13 cellular contexts compared by ENCODE assay signal in genomic region chr4:8188085-8188484, GRCh38. TPM values are rescaled to one million over a fixed set of nuclear protein-coding genes. Genes with fewer than 3 reads are reported as not detected.
DNase-seq lines count a peak whose midpoint lies in the region; ATAC-seq and TF ChIP-seq lines count a peak whose summit lies in the region.
"Had no signal": no experiment of that assay in that cellular context is flagged by ENCODE, and none has a peak within 500 bp of the region (broad histone marks: within the 10 kb centered on the region; RNA-seq: fewer than 3 reads in every experiment).

No MANE protein-coding gene starts in this region.

- H3K4me1 Mint-ChIP-seq in stimulated activated naive CD8-positive, alpha-beta T cell treated with anti-CD3 and anti-CD28 coated beads, Interleukin-15, amount 100 ng/mL, for 72 hours = peaks cover 6% of the 10 kb centered on the region
- H3K4me1 Mint-ChIP-seq: activated naive CD4-positive, alpha-beta T cell treated with anti-CD3 and anti-CD28 coated beads, Interleukin-2, amount 10 ng/mL, durations not matched to agents 7 days and 5 days had no signal

- H3K27me3 ChIP-seq in BLaER1 = no peaks in the 10 kb centered on the region
- no peaks in the 10 kb centered on the region; the same call in 1 of the 2 replicates for H3K27me3 ChIP-seq in IMR-90 (ENCODE audit: control insufficient read depth, insufficient read depth, low read length)
- H3K27me3 ChIP-seq in mammary epithelial cell (ENCODE audit: insufficient read depth, low read length) = no peaks in the 10 kb centered on the region

- no peak overlapping the region for H3K56ac ChIP-seq in IMR-90 (ENCODE audit: extremely low read depth, insufficient read depth, low read length)

- no peaks in the 10 kb centered on the region for H3K27me3 Mint-ChIP-seq in stimulated activated naive CD8-positive, alpha-beta T cell treated with anti-CD3 and anti-CD28 coated beads, Interleukin-15, amount 100 ng/mL, for 72 hours

- POLR2A ChIA-PET in IMR-90 (lab: Charles Lee; ENCODE audit: unreplicated experiment) = no interaction called here

- TF ChIP-seq POLR2A in IMR-90 (IDR thresholded peaks at IDR 0.05; ENCODE audit: low read depth, low read length) = no peak

- no peak overlapping the region for H3K4ac ChIP-seq in IMR-90 (ENCODE audit: low read depth, low read length)

- CTCF ChIA-PET in IMR-90 (lab: Yijun Ruan, JAX) = interaction anchor here (1.1 to 1.5 kb wide), 2 partner anchors 11 kb away, joined by 4 to 5 read pairs; partner anchors contain the start of gene SH3TC1
- CTCF ChIA-PET in mammary epithelial cell (lab: Charles Lee; ENCODE audit: low non-redundant PET) = interaction anchor here (1.2 kb wide), 1 partner anchor 11 kb away, joined by 5 read pairs; no protein-coding TSS in a partner anchor

- no peak overlapping the region for H3K9ac ChIP-seq in BLaER1
- H3K9ac ChIP-seq in IMR-90 (ENCODE audit: low read depth, low read length) = no peak overlapping the region
- peak overlapping the region; percentile 29 for H3K9ac ChIP-seq in mammary epithelial cell (ENCODE audit: insufficient read depth, low read length)

- H2BK120ac ChIP-seq in IMR-90 (ENCODE audit: low read depth, low read length) = no peak overlapping the region

- no peak overlapping the region for H3K23ac ChIP-seq in IMR-90 (ENCODE audit: low read depth, low read length)

- TF ChIP-seq CTCF in IMR-90 (conservative IDR thresholded peaks at IDR 0.05; ENCODE audit: low read depth, low read length) = no peak
- peak in 1 of 2 donors; percentile 16 for TF ChIP-seq CTCF in mammary epithelial cell (conservative IDR thresholded peaks at IDR 0.05 in 1 of 2, IDR thresholded peaks at IDR 0.05 in 1 of 2; ENCODE audit: extremely low read depth in 1 of 2, insufficient read depth in 1 of 2, low read depth in 1 of 2, low read length in 2 of 2)

- ATAC-seq in IMR-90 (ENCODE audit: low read depth) = 0 out of 2 replicates have a peak, but pooled peaks have one; percentile 12
- no peak for ATAC-seq in stimulated activated naive CD8-positive, alpha-beta T cell treated with anti-CD3 and anti-CD28 coated beads, Interleukin-15, amount 100 ng/mL, for 72 hours

- H3K4me2 ChIP-seq in BLaER1 = peak overlapping the region; percentile 26
- H3K4me2 ChIP-seq in IMR-90 (ENCODE audit: low read depth, low read length) = no peak overlapping the region
- H3K4me2 ChIP-seq in mammary epithelial cell (ENCODE audit: insufficient read depth, low read depth, low read length) = no peak overlapping the region

- no peak overlapping the region for H3K27ac ChIP-seq in BLaER1
- no peak overlapping the region for H3K27ac ChIP-seq in IMR-90 (ENCODE audit: insufficient read depth, low read length)
- peak overlapping the region; percentile 70 for H3K27ac ChIP-seq in mammary epithelial cell (ENCODE audit: insufficient read depth, low read depth, low read length)

- no peak overlapping the region for H2BK20ac ChIP-seq in IMR-90 (ENCODE audit: low read depth, low read length)

- H3K36me3 ChIP-seq in BLaER1 (no peaks in the 10 kb centered on the region), IMR-90 (ENCODE audit: control insufficient read depth, insufficient read depth, low read length) (no peaks in the 10 kb centered on the region), mammary epithelial cell (ENCODE audit: insufficient read depth, low read length) (no peaks in the 10 kb centered on the region)

- H3K27ac Mint-ChIP-seq in stimulated activated naive CD8-positive, alpha-beta T cell treated with anti-CD3 and anti-CD28 coated beads, Interleukin-15, amount 100 ng/mL, for 72 hours = no peak overlapping the region
- H3K27ac Mint-ChIP-seq: activated naive CD4-positive, alpha-beta T cell treated with anti-CD3 and anti-CD28 coated beads, Interleukin-2, amount 10 ng/mL, durations not matched to agents 7 days and 5 days; CD8-positive, alpha-beta memory T cell had no signal

- H3K4me3 Mint-ChIP-seq in stimulated activated naive CD8-positive, alpha-beta T cell treated with anti-CD3 and anti-CD28 coated beads, Interleukin-15, amount 100 ng/mL, for 72 hours = no peak overlapping the region
- H3K4me3 Mint-ChIP-seq: activated naive CD4-positive, alpha-beta T cell treated with anti-CD3 and anti-CD28 coated beads, Interleukin-2, amount 10 ng/mL, durations not matched to agents 7 days and 5 days; CD8-positive, alpha-beta memory T cell had no signal

- H2BK5ac ChIP-seq in IMR-90 (ENCODE audit: low read depth, low read length, poor library complexity, severe bottlenecking) = no peak overlapping the region

- WGBS in IMR-90 (ENCODE audit: extremely low coverage in 2 of 2, insufficient read length in 1 of 2), 2 experiments = 70% methylated on average over 6 of the region's 12 CpGs; no CpG with 5 or more reads in 1 of the 2 experiments
- 45% methylated on average over 7 of the region's 12 CpGs for WGBS in mammary epithelial cell (ENCODE audit: low coverage, missing lambda C conversion rate)

- intact Hi-C loops in IMR-90 (cut with micrococcal nuclease) (no loop called here), mammary epithelial cell (cut with micrococcal nuclease) (no loop called here)

- peaks cover 91% of the 10 kb centered on the region for H3K4me1 ChIP-seq in BLaER1
- H3K4me1 ChIP-seq in IMR-90 (ENCODE audit: control insufficient read depth, insufficient read depth, low read length) = peaks cover 7% of the 10 kb centered on the region
- H3K4me1 ChIP-seq in mammary epithelial cell (ENCODE audit: insufficient read depth, low read length) = peaks cover 60% of the 10 kb centered on the region

- no peaks in the 10 kb centered on the region for H3K79me1 ChIP-seq in IMR-90 (ENCODE audit: low read depth in 1 of 2, low read length in 2 of 2)

- H2BK15ac ChIP-seq in IMR-90 (ENCODE audit: low read depth, low read length) = no peak overlapping the region

- TF ChIP-seq RAD21 in IMR-90 (IDR thresholded peaks at IDR 0.05; ENCODE audit: low read length) = no peak

- H3K9me3 Mint-ChIP-seq in stimulated activated naive CD8-positive, alpha-beta T cell treated with anti-CD3 and anti-CD28 coated beads, Interleukin-15, amount 100 ng/mL, for 72 hours = no peaks in the 10 kb centered on the region
- H3K9me3 Mint-ChIP-seq: activated naive CD4-positive, alpha-beta T cell treated with anti-CD3 and anti-CD28 coated beads, Interleukin-2, amount 10 ng/mL, durations not matched to agents 7 days and 5 days; CD8-positive, alpha-beta memory T cell had no signal

- no peak overlapping the region for H2AFZ ChIP-seq in IMR-90 (replicated peaks; ENCODE audit: low read length, poor library complexity)
- H2AFZ ChIP-seq in mammary epithelial cell (ENCODE audit: low read depth, low read length) = peak overlapping the region; percentile 56

- no peaks in the 10 kb centered on the region for H4K20me1 ChIP-seq in BLaER1
- H4K20me1 ChIP-seq in IMR-90 (ENCODE audit: insufficient read depth, low read length) = no peaks in the 10 kb centered on the region
- no peaks in the 10 kb centered on the region for H4K20me1 ChIP-seq in mammary epithelial cell (ENCODE audit: insufficient read depth, low read length)

- BruUV-seq in IMR-90 (replicated peaks; lab: Mats Ljungman, UMichigan) (no TSS peak), mammary epithelial cell (replicated peaks; lab: Mats Ljungman, UMichigan) (no TSS peak)

- H2AK9ac ChIP-seq in IMR-90 (replicated peaks; ENCODE audit: low read depth, low read length, poor library complexity) = no peak overlapping the region

- H2AK5ac ChIP-seq in IMR-90 (ENCODE audit: low read depth, low read length) = no peak overlapping the region

- dilution Hi-C loops in IMR-90 (cut with HindIII; ENCODE audit: low sequenced_read_pairs, unreplicated experiment) (no loop called here), mammary epithelial cell (cut with HindIII; ENCODE audit: low sequenced_read_pairs) (no loop called here)

- no peak overlapping the region for H3K4me3 ChIP-seq in BLaER1
- no peak overlapping the region for H3K4me3 ChIP-seq in IMR-90 (ENCODE audit: insufficient read depth, low read depth, low read length)
- H3K4me3 ChIP-seq in mammary epithelial cell (replicated peaks in 1 of 3; ENCODE audit: insufficient read depth in 1 of 3, low read depth in 2 of 3, low read length in 3 of 3) = no peak overlapping the region

- no peaks in the 10 kb centered on the region for H3K9me3 ChIP-seq in BLaER1
- no peaks in the 10 kb centered on the region for H3K9me3 ChIP-seq in IMR-90 (ENCODE audit: control insufficient read depth, insufficient read depth, low read length)
- H3K9me3 ChIP-seq in mammary epithelial cell (replicated peaks; ENCODE audit: insufficient read depth, low read length) = no peaks in the 10 kb centered on the region

- no peaks in the 10 kb centered on the region for H3K79me2 ChIP-seq in mammary epithelial cell (ENCODE audit: insufficient read depth, low read length)

- DNase-seq in IMR-90 (no peak), mammary epithelial cell (peak; percentile 55), myocyte (ENCODE audit: low read depth) (peak; percentile 55), NCI-H2227 (lab: John Stamatoyannopoulos, UW; ENCODE audit: unreplicated experiment) (no peak), NCI-H526 treated with DMSO at 0.1 percent for 48 hours (lab: John Stamatoyannopoulos, UW) (no peak)
- no peak for DNase-seq in activated effector memory CD4-positive, alpha-beta T cell treated with Interleukin-2 at 50 U/mL for 16 hours
- no peak for DNase-seq in stimulated activated naive CD8-positive, alpha-beta T cell treated with anti-CD3 and anti-CD28 coated beads, Interleukin-15, amount 100 ng/mL, for 72 hours
- DNase-seq: activated naive CD4-positive, alpha-beta T cell treated with anti-CD3 and anti-CD28 coated beads, Interleukin-2, amount 10 ng/mL, durations not matched to agents 7 days and 5 days; CD8-positive, alpha-beta memory T cell; central memory CD4-positive, alpha-beta T cell; stimulated activated CD4-positive, alpha-beta T cell treated with anti-CD3 and anti-CD28 coated beads, Interleukin-4, amount 100 ng/mL, for 24 hours; stimulated activated naive CD4-positive, alpha-beta T cell treated with Interleukin-2 at 50 U/mL for 16 hours had no signal

- no peak overlapping the region for H3K18ac ChIP-seq in IMR-90 (ENCODE audit: low read depth, low read length)

- H3K9me1 ChIP-seq in IMR-90 (ENCODE audit: insufficient read depth, low read length) = peaks cover 5% of the 10 kb centered on the region; the same call in 1 of the 2 replicates

- H4K5ac ChIP-seq in IMR-90 (ENCODE audit: low read depth, low read length) = no peak overlapping the region

- in situ Hi-C loops in IMR-90 (cut with MboI; ENCODE audit: low sequenced_read_pairs) = no loop called here
- in situ Hi-C loops in mammary epithelial cell (cut with MboI; ENCODE audit: low sequenced_read_pairs in 2 of 2) = no loop called here

- no peak overlapping the region for H4K91ac ChIP-seq in IMR-90 (ENCODE audit: insufficient read depth, low read depth, low read length)

- H4K8ac ChIP-seq in IMR-90 (ENCODE audit: low read depth in 2 of 2, low read length in 2 of 2) = no peak overlapping the region

- no peak overlapping the region for H3K14ac ChIP-seq in IMR-90 (replicated peaks; ENCODE audit: low read depth, low read length)

RNA-seq across cellular contexts. Expression of gene SH3TC1, which starts 11.0 kb away (rescaled TPM):
- total RNA-seq in IMR-90 (2012; rRNA removed) (1.4 and 1.6 TPM in 2 replicates), mammary epithelial cell (100 to 1,000 TPM in 1 of 2 donors, 10 to 100 TPM in 1; 70.8 to 138 TPM), myocyte (0.68 and 0.94 TPM in 2 replicates)
- polyA plus RNA-seq in IMR-90 (2012; rRNA removed) (2.2 and 2.3 TPM in 2 replicates), mammary epithelial cell (37.7 TPM)
- polyA plus RNA-seq in IMR-90 (2012; cell fraction: cytosol; rRNA removed) = 2.4 and 2.5 TPM in 2 replicates
- polyA plus RNA-seq in IMR-90 (2012; cell fraction: nucleus; rRNA removed; ENCODE audit: low replicate concordance) = 7.2 and 19.2 TPM in 2 replicates
- 62.5 TPM for polyA minus RNA-seq in mammary epithelial cell
- polyA plus RNA-seq in myocyte (2012) = 0.29 TPM

RNA-seq across cellular contexts. Expression of gene ABLIM2, which starts 29.5 kb away (rescaled TPM):
- total RNA-seq in IMR-90 (2012; rRNA removed) (under 0.01 TPM in 2 replicates), mammary epithelial cell (under 1 TPM; 0.28 to 0.67 TPM), myocyte (4.0 and 5.6 TPM in 2 replicates)
- polyA plus RNA-seq in IMR-90 (2012; rRNA removed) (0.07 and 0.10 TPM in 2 replicates), mammary epithelial cell (0.87 TPM)
- polyA plus RNA-seq in IMR-90 (2012; cell fraction: cytosol; rRNA removed) = 0.05 and 0.08 TPM in 2 replicates
- polyA plus RNA-seq in IMR-90 (2012; cell fraction: nucleus; rRNA removed; ENCODE audit: low replicate concordance) = 0.08 TPM in 2 replicates
- polyA minus RNA-seq in mammary epithelial cell = 3.9 TPM
- 7.4 TPM for polyA plus RNA-seq in myocyte (2012)

Comparison
In these comparisons a context has a peak if more than half of its experiments do, and no peak if none do; other contexts are left out.
1. DNase-seq: peak in mammary epithelial cell (single experiment) and myocyte (single experiment); none in IMR-90 (single experiment), NCI-H2227 (single experiment), activated effector memory CD4-positive, alpha-beta T cell treated with Interleukin-2 at 50 U/mL for 16 hours (single experiment), NCI-H526 treated with DMSO at 0.1 percent for 48 hours (single experiment) and stimulated activated naive CD8-positive, alpha-beta T cell treated with anti-CD3 and anti-CD28 coated beads, Interleukin-15, amount 100 ng/mL, for 72 hours (0 of 2).
2. RNA of gene SH3TC1, which starts 11.0 kb away (total RNA-seq): 70.8 to 138 TPM in mammary epithelial cell; 1.4 to 1.6 TPM in IMR-90 and 0.68 to 0.94 TPM in myocyte; every median in the first group is over 10 times any median in the second.